31 cellular contexts compared by ENCODE assay signal in the genomic region with DNA sequence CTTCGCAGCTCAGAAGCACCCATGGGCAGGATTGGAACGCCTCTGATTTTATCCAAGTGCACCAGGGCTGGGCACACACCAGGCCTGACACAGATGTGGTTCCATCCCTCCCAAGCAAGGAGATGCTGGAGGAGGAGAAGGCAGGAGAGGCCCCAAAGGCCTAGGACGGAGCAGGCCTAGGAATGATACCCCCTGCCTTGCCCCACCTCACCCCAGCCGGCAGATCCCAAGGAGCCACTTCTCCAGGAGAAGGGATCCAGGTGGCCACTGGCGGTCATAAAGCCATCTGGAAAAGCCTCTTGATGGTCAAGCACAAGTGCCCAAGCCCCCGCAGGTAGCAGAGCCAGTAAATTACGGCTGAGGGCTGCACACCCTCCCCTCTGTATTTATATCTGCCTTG.
DNase-seq lines count a peak whose midpoint lies in the region; ATAC-seq and TF ChIP-seq lines count a peak whose summit lies in the region.
"Had no signal": no experiment of that assay in that cellular context is flagged by ENCODE, and none has a peak within 500 bp of the region (broad histone marks: within the 10 kb centered on the region; RNA-seq: fewer than 3 reads in every experiment).

No MANE protein-coding gene starts in this region.

- DNase-seq in activated naive CD8-positive, alpha-beta T cell treated with anti-CD3 and anti-CD28 coated beads, Interleukin-2, amount 10 ng/mL, durations not matched to agents 7 days and 5 days, result peak; percentile 14
- DNase-seq in activated naive CD8-positive, alpha-beta T cell treated with anti-CD3 and anti-CD28 coated beads, Interleukin-2, amount 50 U/mL, for 24 hours, result no peak
- DNase-seq in islet precursor cell (peak; percentile 32), sciatic nerve (ENCODE audit: low spot score) (peak; percentile 39), body of pancreas (no peak)
- DNase-seq: 8988T; ACHN; BE2C; CD8-positive, alpha-beta memory T cell; DMS 273 treated with DMSO at 0.1 percent for 48 hours; DMS79; EL; GDM1; Karpas-422; NCI-H1092; NCI-H1417 treated with DMSO at 0.1 percent for 48 hours; NCI-H1694 treated with DMSO at 0.1 percent for 48 hours; NCI-H2081 treated with DMSO at 0.1 percent for 48 hours; NCI-H2171; NCI-H226; NCI-H510A; NCI-H69; SIG-M5 had no signal

- TF ChIP-seq POLR2A in body of pancreas (IDR thresholded peaks at IDR 0.05), result no peak

- POLR2A ChIA-PET in activated naive CD8-positive, alpha-beta T cell treated with anti-CD3 and anti-CD28 coated beads, Interleukin-2, amount 10 ng/mL, durations not matched to agents 7 days and 5 days (lab: Charles Lee), result no interaction called here

- TF ChIP-seq CTCF in body of pancreas (IDR thresholded peaks at IDR 0.05), result no peak

- no peak overlapping the region for H3K4me3 Mint-ChIP-seq in activated naive CD8-positive, alpha-beta T cell treated with anti-CD3 and anti-CD28 coated beads, Interleukin-2, amount 10 ng/mL, durations not matched to agents 7 days and 5 days
- H3K4me3 Mint-ChIP-seq in activated naive CD8-positive, alpha-beta T cell treated with anti-CD3 and anti-CD28 coated beads, Interleukin-2, amount 50 U/mL, for 24 hours, result no peak overlapping the region
- H3K4me3 Mint-ChIP-seq: CD14-positive monocyte; CD8-positive, alpha-beta memory T cell had no signal

- no peak for ATAC-seq in activated naive CD8-positive, alpha-beta T cell treated with anti-CD3 and anti-CD28 coated beads, Interleukin-2, amount 10 ng/mL, durations not matched to agents 7 days and 5 days (ENCODE audit: low read depth)
- ATAC-seq in activated naive CD8-positive, alpha-beta T cell treated with anti-CD3 and anti-CD28 coated beads, Interleukin-2, amount 50 U/mL, for 24 hours, result no peak
- ATAC-seq in sciatic nerve, result no peak
- no peak for ATAC-seq in GM21447 (IDR thresholded peaks at IDR 0.05; ENCODE audit: unreplicated experiment)
- no peak for ATAC-seq in HG03442 (IDR thresholded peaks at IDR 0.05; ENCODE audit: unreplicated experiment)
- ATAC-seq in body of pancreas, result no peak
- ATAC-seq: GM12878, HCT116, HepG2, Panc1 had no signal

- peaks cover 1% of the 10 kb centered on the region for H3K27me3 Mint-ChIP-seq in activated naive CD8-positive, alpha-beta T cell treated with anti-CD3 and anti-CD28 coated beads, Interleukin-2, amount 10 ng/mL, durations not matched to agents 7 days and 5 days
- H3K27me3 Mint-ChIP-seq in activated naive CD8-positive, alpha-beta T cell treated with anti-CD3 and anti-CD28 coated beads, Interleukin-2, amount 50 U/mL, for 24 hours, result no peaks in the 10 kb centered on the region

- H3K4me1 ChIP-seq in body of pancreas, result peaks cover 4% of the 10 kb centered on the region

- no peaks in the 10 kb centered on the region for H3K36me3 Mint-ChIP-seq in activated naive CD8-positive, alpha-beta T cell treated with anti-CD3 and anti-CD28 coated beads, Interleukin-2, amount 10 ng/mL, durations not matched to agents 7 days and 5 days
- H3K36me3 Mint-ChIP-seq in activated naive CD8-positive, alpha-beta T cell treated with anti-CD3 and anti-CD28 coated beads, Interleukin-2, amount 50 U/mL, for 24 hours (ENCODE audit: low read depth), result no peaks in the 10 kb centered on the region
- H3K36me3 Mint-ChIP-seq: CD14-positive monocyte; CD8-positive, alpha-beta memory T cell had no signal

- WGBS in body of pancreas, 2 donors, result 81 to 88% methylated on average over 5 to 6 of the region's 7 CpGs

- H3K4me3 ChIP-seq in body of pancreas, result no peak overlapping the region
- H3K4me3 ChIP-seq: GM12878 had no signal

- no peaks in the 10 kb centered on the region for H3K4me1 Mint-ChIP-seq in activated naive CD8-positive, alpha-beta T cell treated with anti-CD3 and anti-CD28 coated beads, Interleukin-2, amount 10 ng/mL, durations not matched to agents 7 days and 5 days
- H3K4me1 Mint-ChIP-seq in activated naive CD8-positive, alpha-beta T cell treated with anti-CD3 and anti-CD28 coated beads, Interleukin-2, amount 50 U/mL, for 24 hours, result no peaks in the 10 kb centered on the region
- H3K4me1 Mint-ChIP-seq: CD8-positive, alpha-beta memory T cell had no signal

- H3K27me3 ChIP-seq in body of pancreas, result no peaks in the 10 kb centered on the region
- H3K27me3 ChIP-seq: BE2C had no signal

- H3K27ac Mint-ChIP-seq in activated naive CD8-positive, alpha-beta T cell treated with anti-CD3 and anti-CD28 coated beads, Interleukin-2, amount 10 ng/mL, durations not matched to agents 7 days and 5 days, result no peak overlapping the region
- no peak overlapping the region for H3K27ac Mint-ChIP-seq in activated naive CD8-positive, alpha-beta T cell treated with anti-CD3 and anti-CD28 coated beads, Interleukin-2, amount 50 U/mL, for 24 hours
- H3K27ac Mint-ChIP-seq: CD8-positive, alpha-beta memory T cell had no signal

- no peaks in the 10 kb centered on the region for H3K36me3 ChIP-seq in body of pancreas (replicated peaks in 1 of 2; ENCODE audit: insufficient read depth in 1 of 2, low read depth in 2 of 2)
- H3K36me3 ChIP-seq: BE2C had no signal

- H3K9me3 Mint-ChIP-seq in activated naive CD8-positive, alpha-beta T cell treated with anti-CD3 and anti-CD28 coated beads, Interleukin-2, amount 10 ng/mL, durations not matched to agents 7 days and 5 days, result no peaks in the 10 kb centered on the region
- H3K9me3 Mint-ChIP-seq in activated naive CD8-positive, alpha-beta T cell treated with anti-CD3 and anti-CD28 coated beads, Interleukin-2, amount 50 U/mL, for 24 hours, result no peaks in the 10 kb centered on the region
- H3K9me3 Mint-ChIP-seq: CD8-positive, alpha-beta memory T cell had no signal

- intact Hi-C loops in sciatic nerve (cut with DNase I) (no loop called here), body of pancreas (cut with DNase I) (no loop called here)

- no peaks in the 10 kb centered on the region for H3K9me3 ChIP-seq in body of pancreas
- H3K9me3 ChIP-seq: BE2C had no signal

- H3K27ac ChIP-seq in body of pancreas, result no peak overlapping the region
- H3K27ac ChIP-seq: RWPE1 had no signal

Comparison
In these comparisons a context has a peak if more than half of its experiments do, and no peak if none do; other contexts are left out.
1. DNase-seq: peak in activated naive CD8-positive, alpha-beta T cell treated with anti-CD3 and anti-CD28 coated beads, Interleukin-2, amount 10 ng/mL, durations not matched to agents 7 days and 5 days (single experiment), islet precursor cell (single experiment) and sciatic nerve (single experiment); none in activated naive CD8-positive, alpha-beta T cell treated with anti-CD3 and anti-CD28 coated beads, Interleukin-2, amount 50 U/mL, for 24 hours (single experiment) and body of pancreas (0 of 4).